ENCODE assay signal across 11 cellular contexts in the genomic region with DNA sequence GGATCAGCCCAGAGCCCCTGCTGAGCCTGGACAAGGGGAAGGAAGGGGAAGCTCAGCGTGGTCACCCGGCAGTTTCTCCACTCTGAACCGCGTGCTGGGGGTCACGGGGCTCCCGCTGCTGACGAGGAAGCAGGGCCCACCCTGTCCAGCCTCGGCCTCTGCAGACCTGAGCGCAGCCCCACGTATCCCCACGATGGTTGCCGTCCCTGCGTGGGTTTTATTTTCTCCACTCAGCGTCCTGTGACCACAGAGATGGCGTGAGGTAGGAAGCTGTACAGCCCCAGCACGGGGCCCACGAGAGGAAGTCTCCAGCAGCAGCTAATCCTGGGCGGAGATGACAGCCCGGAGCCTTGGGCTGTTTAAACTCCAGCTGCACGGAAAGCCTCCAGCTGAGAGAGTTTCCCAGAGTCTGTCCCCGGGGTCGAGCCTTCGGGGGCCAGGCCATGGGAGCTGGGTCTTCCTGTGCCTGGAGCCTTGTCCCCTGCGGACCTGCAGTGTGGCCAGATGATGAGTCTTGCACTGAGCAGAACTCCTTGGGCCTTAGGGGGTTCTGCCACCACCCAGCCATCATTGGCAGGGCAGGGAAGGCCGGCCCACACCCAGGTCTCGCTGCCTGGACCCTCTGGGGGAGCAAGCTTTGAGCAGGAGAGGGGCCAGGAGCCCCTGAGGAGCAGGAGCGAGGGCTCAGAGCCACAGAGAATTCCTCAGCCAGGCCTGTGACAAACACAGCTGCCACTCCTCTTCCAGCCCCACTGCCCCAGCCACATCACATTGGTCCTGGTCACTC.
A peak's percentile ranks its signal among the peaks of the same experiment; 100 is the strongest.
DNase-seq lines count a peak whose midpoint lies in the region; ATAC-seq and TF ChIP-seq lines count a peak whose summit lies in the region.
"Had no signal": no experiment of that assay in that cellular context is flagged by ENCODE, and none has a peak within 500 bp of the region (broad histone marks: within the 10 kb centered on the region; RNA-seq: fewer than 3 reads in every experiment).

No MANE protein-coding gene starts in this region.

- POLR2A ChIA-PET in activated naive CD8-positive, alpha-beta T cell treated with anti-CD3 and anti-CD28 coated beads, Interleukin-2, amount 10 ng/mL, durations not matched to agents 7 days and 5 days (lab: Charles Lee) = no interaction called here
- POLR2A ChIA-PET in SK-N-SH (lab: Yijun Ruan, JAX) = no interaction called here

- CTCF ChIA-PET in SK-N-SH (lab: Yijun Ruan, JAX) = interaction anchor here (1.0 to 1.8 kb wide), 2 partner anchors 31 to 57 kb away, joined by 3 to 5 read pairs; no protein-coding TSS in a partner anchor

- TF ChIP-seq CTCF in upper lobe of right lung (IDR thresholded peaks at IDR 0.05) (peak; percentile 1), SK-N-SH (IDR thresholded peaks at IDR 0.05) (no peak)

- no peak for TF ChIP-seq EP300 in SK-N-SH (IDR thresholded peaks at IDR 0.05; ENCODE audit: borderline replicate concordance in 1 of 2, low read depth in 1 of 2, low read length in 1 of 2)

- H3K4me3 ChIP-seq in esophagus (ENCODE audit: low read depth in 1 of 2, low read length in 2 of 2) (no peak overlapping the region), mucosa of rectum (ENCODE audit: low read length in 2 of 2) (no peak overlapping the region), upper lobe of right lung (no peak overlapping the region), SK-N-SH (ENCODE audit: low read depth in 2 of 2, low read length in 1 of 2) (no peak overlapping the region)
- H3K4me3 ChIP-seq: A549 had no signal

- H3F3A ChIP-seq in SK-N-SH (replicated peaks; ENCODE audit: insufficient read depth) = no peaks in the 10 kb centered on the region

- no peak for TF ChIP-seq POLR2A in GM18505 (IDR thresholded peaks at IDR 0.05; ENCODE audit: borderline replicate concordance, extremely low read depth, insufficient read depth, insufficient read length)

- H3K9me3 ChIP-seq in esophagus (ENCODE audit: control insufficient read depth in 2 of 2, insufficient read depth in 1 of 2, low read depth in 1 of 2, low read length in 1 of 2) (no peaks in the 10 kb centered on the region), mucosa of rectum (ENCODE audit: control insufficient read depth in 2 of 2, low read length in 2 of 2) (no peaks in the 10 kb centered on the region), upper lobe of right lung (no peaks in the 10 kb centered on the region), SK-N-SH (no peaks in the 10 kb centered on the region)

- DNase-seq in activated naive CD8-positive, alpha-beta T cell treated with anti-CD3 and anti-CD28 coated beads, Interleukin-2, amount 10 ng/mL, durations not matched to agents 7 days and 5 days = no peak
- DNase-seq in activated naive CD8-positive, alpha-beta T cell treated with anti-CD3 and anti-CD28 coated beads for 36 hours = no peak
- DNase-seq in upper lobe of right lung (peak; percentile 90), NCI-H510A treated with DMSO at 0.1 percent for 48 hours (lab: John Stamatoyannopoulos, UW) (no peak), SK-N-SH (no peak)
- DNase-seq: activated CD4-positive, alpha-beta T cell treated with anti-CD3 and anti-CD28 coated beads for 48 hours; foreskin melanocyte had no signal

- H3K4me2 ChIP-seq in SK-N-SH = no peak overlapping the region
- H3K4me2 ChIP-seq: A549 had no signal

- no peaks in the 10 kb centered on the region for H3K36me3 Mint-ChIP-seq in activated naive CD8-positive, alpha-beta T cell treated with anti-CD3 and anti-CD28 coated beads, Interleukin-2, amount 10 ng/mL, durations not matched to agents 7 days and 5 days
- H3K36me3 Mint-ChIP-seq in activated naive CD8-positive, alpha-beta T cell treated with anti-CD3 and anti-CD28 coated beads for 36 hours = no peaks in the 10 kb centered on the region

- ATAC-seq in activated naive CD8-positive, alpha-beta T cell treated with anti-CD3 and anti-CD28 coated beads, Interleukin-2, amount 10 ng/mL, durations not matched to agents 7 days and 5 days (ENCODE audit: low read depth) = peak; percentile 47
- peak; percentile 78 for ATAC-seq in upper lobe of right lung
- no peak for ATAC-seq in GM18505 (IDR thresholded peaks at IDR 0.05; ENCODE audit: unreplicated experiment)
- ATAC-seq: A549 had no signal

- H3K9me3 Mint-ChIP-seq in activated naive CD8-positive, alpha-beta T cell treated with anti-CD3 and anti-CD28 coated beads, Interleukin-2, amount 10 ng/mL, durations not matched to agents 7 days and 5 days = no peaks in the 10 kb centered on the region
- peaks cover 2% of the 10 kb centered on the region for H3K9me3 Mint-ChIP-seq in activated naive CD8-positive, alpha-beta T cell treated with anti-CD3 and anti-CD28 coated beads for 36 hours

- H3K4me1 Mint-ChIP-seq in activated naive CD8-positive, alpha-beta T cell treated with anti-CD3 and anti-CD28 coated beads, Interleukin-2, amount 10 ng/mL, durations not matched to agents 7 days and 5 days = no peaks in the 10 kb centered on the region
- H3K4me1 Mint-ChIP-seq in activated naive CD8-positive, alpha-beta T cell treated with anti-CD3 and anti-CD28 coated beads for 36 hours = peaks cover 2% of the 10 kb centered on the region

- H3K9ac ChIP-seq in mucosa of rectum (ENCODE audit: low read depth in 1 of 2, low read length in 2 of 2) (no peak overlapping the region), SK-N-SH (no peak overlapping the region)

- no peaks in the 10 kb centered on the region for H4K20me1 ChIP-seq in SK-N-SH (ENCODE audit: insufficient read depth)

- H3K27me3 Mint-ChIP-seq in activated naive CD8-positive, alpha-beta T cell treated with anti-CD3 and anti-CD28 coated beads, Interleukin-2, amount 10 ng/mL, durations not matched to agents 7 days and 5 days = peaks cover 6% of the 10 kb centered on the region
- H3K27me3 Mint-ChIP-seq in activated naive CD8-positive, alpha-beta T cell treated with anti-CD3 and anti-CD28 coated beads for 36 hours = peaks cover 20% of the 10 kb centered on the region

- no peak overlapping the region for H3K4me3 Mint-ChIP-seq in activated naive CD8-positive, alpha-beta T cell treated with anti-CD3 and anti-CD28 coated beads, Interleukin-2, amount 10 ng/mL, durations not matched to agents 7 days and 5 days
- no peak overlapping the region for H3K4me3 Mint-ChIP-seq in activated naive CD8-positive, alpha-beta T cell treated with anti-CD3 and anti-CD28 coated beads for 36 hours

- 44 to 48% methylated on average over 24 to 27 of the region's 27 CpGs for WGBS in esophagus, 2 donors
- WGBS in SK-N-SH (ENCODE audit: low lambda C conversion rate) = 85% methylated on average over 27 of the region's 27 CpGs

- no peak overlapping the region for H3K27ac Mint-ChIP-seq in activated naive CD8-positive, alpha-beta T cell treated with anti-CD3 and anti-CD28 coated beads, Interleukin-2, amount 10 ng/mL, durations not matched to agents 7 days and 5 days
- H3K27ac Mint-ChIP-seq in activated naive CD8-positive, alpha-beta T cell treated with anti-CD3 and anti-CD28 coated beads for 36 hours = no peak overlapping the region

- H2AFZ ChIP-seq in SK-N-SH (ENCODE audit: low read depth) = no peak overlapping the region

- no peaks in the 10 kb centered on the region for H3K9me2 ChIP-seq in SK-N-SH

- H3K27me3 ChIP-seq in esophagus (ENCODE audit: control insufficient read depth in 1 of 2, insufficient read depth in 2 of 2, low read length in 2 of 2) = no peaks in the 10 kb centered on the region
- peaks cover 0 to 15% of the 10 kb centered on the region in 2 donors for H3K27me3 ChIP-seq in mucosa of rectum (ENCODE audit: control insufficient read depth in 2 of 2, insufficient read depth in 2 of 2, low read length in 2 of 2)
- no peaks in the 10 kb centered on the region for H3K27me3 ChIP-seq in upper lobe of right lung
- H3K27me3 ChIP-seq in SK-N-SH (ENCODE audit: insufficient read depth) = no peaks in the 10 kb centered on the region

- peaks cover 0 to 4% of the 10 kb centered on the region in 2 donors for H3K4me1 ChIP-seq in esophagus (ENCODE audit: control insufficient read depth in 2 of 2, insufficient read depth in 2 of 2, low read length in 1 of 2)
- H3K4me1 ChIP-seq in mucosa of rectum (ENCODE audit: control insufficient read depth in 2 of 2, insufficient read depth in 2 of 2, low read length in 2 of 2) = peaks cover 0 to 4% of the 10 kb centered on the region in 2 donors
- peaks cover 16% of the 10 kb centered on the region for H3K4me1 ChIP-seq in upper lobe of right lung
- H3K4me1 ChIP-seq in SK-N-SH (ENCODE audit: control insufficient read depth in 1 of 2, insufficient read depth in 2 of 2, low read depth in 1 of 2, low read length in 1 of 2) = no peaks in the 10 kb centered on the region; a peak in 1 of 4 replicates
- H3K4me1 ChIP-seq: A549 had no signal

- no peak for TF ChIP-seq RAD21 in SK-N-SH (IDR thresholded peaks at IDR 0.05; ENCODE audit: low read length)

- H3K27ac ChIP-seq in esophagus (ENCODE audit: low read depth in 2 of 2, low read length in 1 of 2) (peak overlapping the region; percentile 6 to 12), mucosa of rectum (ENCODE audit: low read depth in 2 of 2, low read length in 2 of 2) (peak overlapping the region; percentile 38 to 58), upper lobe of right lung (peak overlapping the region; percentile 70), SK-N-SH (ENCODE audit: low read depth in 2 of 2, low read length in 1 of 2) (no peak overlapping the region)
- H3K27ac ChIP-seq: A549 had no signal

- H3K36me3 ChIP-seq in esophagus (ENCODE audit: control insufficient read depth in 2 of 2, insufficient read depth in 2 of 2, low read length in 1 of 2) = no peaks in the 10 kb centered on the region
- no peaks in the 10 kb centered on the region for H3K36me3 ChIP-seq in mucosa of rectum (ENCODE audit: control insufficient read depth in 2 of 2, insufficient read depth in 2 of 2, low read length in 2 of 2)
- H3K36me3 ChIP-seq in upper lobe of right lung = no peaks in the 10 kb centered on the region
- H3K36me3 ChIP-seq in SK-N-SH (replicated peaks in 1 of 2; ENCODE audit: control insufficient read depth in 1 of 2, insufficient read depth in 2 of 2, low read length in 1 of 2) = no peaks in the 10 kb centered on the region

- intact Hi-C loops in upper lobe of right lung (cut with DNase I) = no loop called here

- H3K79me2 ChIP-seq in SK-N-SH (ENCODE audit: insufficient read depth) = no peaks in the 10 kb centered on the region

TF ChIP-seq in SK-N-SH, 30 proteins besides CTCF, POLR2A, EP300 and RAD21 (continues in another document):
- TF ChIP-seq GABPA (IDR thresholded peaks at IDR 0.05; ENCODE audit: low read depth) (no peak), JUND (IDR thresholded peaks at IDR 0.05) (no peak), RFX5 (IDR thresholded peaks at IDR 0.05; ENCODE audit: low read length) (no peak)

Comparison
In these comparisons a context has a peak if more than half of its experiments do, and no peak if none do; other contexts are left out.
1. H3K27ac ChIP-seq: peak in esophagus (2 of 2), mucosa of rectum (2 of 2) and upper lobe of right lung (single experiment); none in SK-N-SH (0 of 2).